In genomic region chr3:130085881-130086280, GRCh38 we compare ENCODE assay signal across 1 cellular context.
TF ChIP-seq lines count a peak whose summit lies in the region.

No MANE protein-coding gene starts in this region.

TF ChIP-seq in GM12878, 131 proteins besides CTCF, POLR2A, EP300 and RAD21 (continued from another document):
- TF ChIP-seq HSF1 (IDR thresholded peaks at IDR 0.05; ENCODE audit: low read depth, low read length), result no peak
- TF ChIP-seq ATF7 (IDR thresholded peaks at IDR 0.05; ENCODE audit: low read depth), result no peak
- TF ChIP-seq HDAC6 (IDR thresholded peaks at IDR 0.05; ENCODE audit: unreplicated experiment), result no peak
- TF ChIP-seq CEBPZ (IDR thresholded peaks at IDR 0.05; ENCODE audit: low read depth, low read length), result no peak
- TF ChIP-seq ESRRA (IDR thresholded peaks at IDR 0.05; ENCODE audit: low read length), result no peak
- no peak for TF ChIP-seq ETV6 (conservative IDR thresholded peaks at IDR 0.05 in 1 of 2, IDR thresholded peaks at IDR 0.05 in 1 of 2; ENCODE audit: borderline replicate concordance in 1 of 2, low read depth in 1 of 2)
- TF ChIP-seq LARP7 (IDR thresholded peaks at IDR 0.05), result no peak
- no peak for TF ChIP-seq RUNX3 (IDR thresholded peaks at IDR 0.05; ENCODE audit: low read length)
- TF ChIP-seq SIX5 (IDR thresholded peaks at IDR 0.05; ENCODE audit: low read depth, low read length, severe bottlenecking), result no peak
- TF ChIP-seq GABPA (IDR thresholded peaks at IDR 0.05; ENCODE audit: low read depth), result no peak
- no peak for TF ChIP-seq FOXK2 (IDR thresholded peaks at IDR 0.05)
- no peak for TF ChIP-seq BMI1 (IDR thresholded peaks at IDR 0.05; ENCODE audit: borderline replicate concordance)
